Comparison of ENCODE assay signal across 9 cellular contexts in genomic region chr22:21640810-21641209, GRCh38. TPM values are rescaled to one million over a fixed set of nuclear protein-coding genes. Genes with fewer than 3 reads are reported as not detected.
A peak's percentile ranks its signal among the peaks of the same experiment; 100 is the strongest.
DNase-seq lines count a peak whose midpoint lies in the region; ATAC-seq and TF ChIP-seq lines count a peak whose summit lies in the region.
"Had no signal": no experiment of that assay in that cellular context is flagged by ENCODE, and none has a peak within 500 bp of the region (broad histone marks: within the 10 kb centered on the region; RNA-seq: fewer than 3 reads in every experiment).

No MANE protein-coding gene starts in this region.

- no peak overlapping the region for H3K27ac Mint-ChIP-seq in activated CD4-positive, alpha-beta T cell treated with anti-CD3 and anti-CD28 coated beads for 36 hours
- no peak overlapping the region for H3K27ac Mint-ChIP-seq in HFFc6
- peak overlapping the region; percentile 11 for H3K27ac Mint-ChIP-seq in activated T-helper 2 cell treated with anti-CD3 and anti-CD28 coated beads, Interferon-gamma antibody, Interleukin-2, Interleukin-4, amounts not matched to agents 10 μg/mL and 5 μg/mL and 100 μg/mL, durations not matched to agents 14 hours and 24 hours and 36 hours
- peak overlapping the region; percentile 79 to 88 for H3K27ac Mint-ChIP-seq in natural killer cell treated with Interleukin-12 subunit alpha and Interleukin-12 subunit beta and Interleukin-15 and Interleukin-18, amount 100 ng/mL, for 72 hours

- H3K27ac ChIP-seq in caudate nucleus (ENCODE audit: low read depth, low read length): no peak overlapping the region

- peaks cover 23% of the 10 kb centered on the region for H3K4me1 Mint-ChIP-seq in activated CD4-positive, alpha-beta T cell treated with anti-CD3 and anti-CD28 coated beads for 36 hours
- peaks cover 22% of the 10 kb centered on the region for H3K4me1 Mint-ChIP-seq in HFFc6 (ENCODE audit: low read depth)
- peaks cover 19% of the 10 kb centered on the region for H3K4me1 Mint-ChIP-seq in activated T-helper 2 cell treated with anti-CD3 and anti-CD28 coated beads, Interferon-gamma antibody, Interleukin-2, Interleukin-4, amounts not matched to agents 10 μg/mL and 5 μg/mL and 100 μg/mL, durations not matched to agents 14 hours and 24 hours and 36 hours (ENCODE audit: low read depth)
- H3K4me1 Mint-ChIP-seq in natural killer cell treated with Interleukin-12 subunit alpha and Interleukin-12 subunit beta and Interleukin-15 and Interleukin-18, amount 100 ng/mL, for 72 hours (ENCODE audit: low read depth in 2 of 2): peaks cover 17 to 23% of the 10 kb centered on the region in 2 donors

- peaks cover 15% of the 10 kb centered on the region for H3K36me3 Mint-ChIP-seq in activated CD4-positive, alpha-beta T cell treated with anti-CD3 and anti-CD28 coated beads for 36 hours (ENCODE audit: low read depth)
- H3K36me3 Mint-ChIP-seq in HFFc6 (ENCODE audit: low read depth): no peaks in the 10 kb centered on the region
- H3K36me3 Mint-ChIP-seq in activated T-helper 2 cell treated with anti-CD3 and anti-CD28 coated beads, Interferon-gamma antibody, Interleukin-2, Interleukin-4, amounts not matched to agents 10 μg/mL and 5 μg/mL and 100 μg/mL, durations not matched to agents 14 hours and 24 hours and 36 hours (ENCODE audit: low read depth): peaks cover 18% of the 10 kb centered on the region
- peaks cover 7% of the 10 kb centered on the region for H3K36me3 Mint-ChIP-seq in natural killer cell treated with Interleukin-12 subunit alpha and Interleukin-12 subunit beta and Interleukin-15 and Interleukin-18, amount 100 ng/mL, for 72 hours

- POLR2A ChIA-PET in activated CD4-positive, alpha-beta T cell treated with anti-CD3 and anti-CD28 coated beads for 36 hours (lab: Charles Lee): interaction anchor here (2.7 kb wide), 1 partner anchor 9 kb away, joined by 21 read pairs; the partner anchor contains the start of genes CCDC116 and YDJC

- peaks cover 2% of the 10 kb centered on the region for H3K27me3 Mint-ChIP-seq in activated CD4-positive, alpha-beta T cell treated with anti-CD3 and anti-CD28 coated beads for 36 hours
- no peaks in the 10 kb centered on the region; the same call in 1 of the 2 replicates for H3K27me3 Mint-ChIP-seq in HFFc6 (ENCODE audit: insufficient read depth)
- H3K27me3 Mint-ChIP-seq in activated T-helper 2 cell treated with anti-CD3 and anti-CD28 coated beads, Interferon-gamma antibody, Interleukin-2, Interleukin-4, amounts not matched to agents 10 μg/mL and 5 μg/mL and 100 μg/mL, durations not matched to agents 14 hours and 24 hours and 36 hours (ENCODE audit: low read depth): peaks cover 1% of the 10 kb centered on the region
- H3K27me3 Mint-ChIP-seq in natural killer cell treated with Interleukin-12 subunit alpha and Interleukin-12 subunit beta and Interleukin-15 and Interleukin-18, amount 100 ng/mL, for 72 hours: no peaks in the 10 kb centered on the region

- H3K9me3 Mint-ChIP-seq in activated CD4-positive, alpha-beta T cell treated with anti-CD3 and anti-CD28 coated beads for 36 hours (ENCODE audit: low read depth): no peaks in the 10 kb centered on the region
- H3K9me3 Mint-ChIP-seq in HFFc6: no peaks in the 10 kb centered on the region
- H3K9me3 Mint-ChIP-seq in activated T-helper 2 cell treated with anti-CD3 and anti-CD28 coated beads, Interferon-gamma antibody, Interleukin-2, Interleukin-4, amounts not matched to agents 10 μg/mL and 5 μg/mL and 100 μg/mL, durations not matched to agents 14 hours and 24 hours and 36 hours: no peaks in the 10 kb centered on the region
- H3K9me3 Mint-ChIP-seq in natural killer cell treated with Interleukin-12 subunit alpha and Interleukin-12 subunit beta and Interleukin-15 and Interleukin-18, amount 100 ng/mL, for 72 hours: no peaks in the 10 kb centered on the region

- TF ChIP-seq CTCF in HFFc6 (IDR thresholded peaks at IDR 0.05): no peak

- no peak for DNase-seq in activated CD4-positive, alpha-beta T cell treated with anti-CD3 and anti-CD28 coated beads for 36 hours
- DNase-seq in activated CD4-positive, alpha-beta T cell treated with anti-CD3 and anti-CD28 coated beads for 48 hours: no peak
- DNase-seq in HFFc6: no peak
- DNase-seq in activated T-helper 2 cell treated with anti-CD3 and anti-CD28 coated beads, Interferon-gamma antibody, Interleukin-2, Interleukin-4, amounts not matched to agents 10 μg/mL and 5 μg/mL and 100 μg/mL, durations not matched to agents 14 hours and 24 hours and 36 hours (ENCODE audit: low spot score): no peak
- no peak for DNase-seq in natural killer cell treated with Interleukin-12 subunit alpha and Interleukin-12 subunit beta and Interleukin-15 and Interleukin-18, amount 100 ng/mL, for 72 hours (ENCODE audit: low spot score)
- DNase-seq in caudate nucleus (lab: John Stamatoyannopoulos, UW): no peak
- DNase-seq: NCI-H345 had no signal

- intact Hi-C loops in activated CD4-positive, alpha-beta T cell treated with anti-CD3 and anti-CD28 coated beads for 36 hours (cut with DNase I, micrococcal nuclease): loop anchor here in 1 of 2 experiments (1.0 to 5.0 kb wide), 2 partner anchors 54 to 73 kb away; no protein-coding TSS in a partner anchor
- intact Hi-C loops in activated T-helper 2 cell treated with anti-CD3 and anti-CD28 coated beads, Interferon-gamma antibody, Interleukin-2, Interleukin-4, amounts not matched to agents 10 μg/mL and 5 μg/mL and 100 μg/mL, durations not matched to agents 14 hours and 24 hours and 36 hours (cut with micrococcal nuclease): no loop called here

- CTCF ChIA-PET in activated CD4-positive, alpha-beta T cell treated with anti-CD3 and anti-CD28 coated beads for 36 hours (lab: Charles Lee): interaction anchor here (9.6 kb wide), 1 partner anchor 10 kb away, joined by 209 read pairs; the partner anchor contains the start of genes CCDC116 and YDJC

- peak overlapping the region; percentile 85 for H3K4me3 Mint-ChIP-seq in activated CD4-positive, alpha-beta T cell treated with anti-CD3 and anti-CD28 coated beads for 36 hours
- peak overlapping the region; percentile 80 for H3K4me3 Mint-ChIP-seq in HFFc6
- peak overlapping the region; percentile 85 for H3K4me3 Mint-ChIP-seq in activated T-helper 2 cell treated with anti-CD3 and anti-CD28 coated beads, Interferon-gamma antibody, Interleukin-2, Interleukin-4, amounts not matched to agents 10 μg/mL and 5 μg/mL and 100 μg/mL, durations not matched to agents 14 hours and 24 hours and 36 hours (ENCODE audit: low read depth)
- H3K4me3 Mint-ChIP-seq in natural killer cell treated with Interleukin-12 subunit alpha and Interleukin-12 subunit beta and Interleukin-15 and Interleukin-18, amount 100 ng/mL, for 72 hours: peak overlapping the region; percentile 98

- ATAC-seq in activated CD4-positive, alpha-beta T cell treated with anti-CD3 and anti-CD28 coated beads for 36 hours: no peak
- ATAC-seq in natural killer cell treated with Interleukin-12 subunit alpha and Interleukin-12 subunit beta and Interleukin-15 and Interleukin-18, amount 100 ng/mL, for 72 hours: no peak
- ATAC-seq in GM19455 (IDR thresholded peaks at IDR 0.05; ENCODE audit: unreplicated experiment): no peak
- no peak for ATAC-seq in GM18502 (IDR thresholded peaks at IDR 0.05; ENCODE audit: poor library complexity, unreplicated experiment)

RNA-seq across cellular contexts. Expression of gene SDF2L1, which starts 1.3 kb away (rescaled TPM):
- total RNA-seq in activated CD4-positive, alpha-beta T cell treated with anti-CD3 and anti-CD28 coated beads for 36 hours: 10 to 100 TPM; 13.7 to 32.8 TPM
- 10 to 100 TPM; 49.1 to 63.5 (median 55.6) TPM for total RNA-seq in HFFc6 (2021; fragmentation: NEBNext Ultra II Directional; extraction: Animal tissue kit (Norgen Biotek cat#: 25700))
- total RNA-seq in activated T-helper 2 cell treated with anti-CD3 and anti-CD28 coated beads, Interferon-gamma antibody, Interleukin-2, Interleukin-4, amounts not matched to agents 10 μg/mL and 5 μg/mL and 100 μg/mL, durations not matched to agents 14 hours and 24 hours and 36 hours: 95.6 and 97.9 TPM in 2 replicates
- 100 to 1,000 TPM; 102 to 127 TPM for total RNA-seq in natural killer cell treated with Interleukin-12 subunit alpha and Interleukin-12 subunit beta and Interleukin-15 and Interleukin-18, amount 100 ng/mL, for 72 hours

RNA-seq across cellular contexts. Expression of gene CCDC116, which starts 8.2 kb away (rescaled TPM):
- under 1 TPM; 0.23 to 0.33 TPM for total RNA-seq in activated CD4-positive, alpha-beta T cell treated with anti-CD3 and anti-CD28 coated beads for 36 hours
- total RNA-seq in HFFc6 (2021; fragmentation: NEBNext Ultra II Directional; extraction: Animal tissue kit (Norgen Biotek cat#: 25700)): under 1 TPM; 0.16 to 0.33 (median 0.23) TPM
- total RNA-seq in activated T-helper 2 cell treated with anti-CD3 and anti-CD28 coated beads, Interferon-gamma antibody, Interleukin-2, Interleukin-4, amounts not matched to agents 10 μg/mL and 5 μg/mL and 100 μg/mL, durations not matched to agents 14 hours and 24 hours and 36 hours: 0.59 and 0.78 TPM in 2 replicates
- 1 to 10 TPM; 2.0 to 2.5 TPM for total RNA-seq in natural killer cell treated with Interleukin-12 subunit alpha and Interleukin-12 subunit beta and Interleukin-15 and Interleukin-18, amount 100 ng/mL, for 72 hours

RNA-seq across cellular contexts. Expression of gene YDJC, which starts 11.0 kb away (rescaled TPM):
- 10 to 100 TPM; 43.4 to 54.0 TPM for total RNA-seq in activated CD4-positive, alpha-beta T cell treated with anti-CD3 and anti-CD28 coated beads for 36 hours
- total RNA-seq in HFFc6 (2021; fragmentation: NEBNext Ultra II Directional; extraction: Animal tissue kit (Norgen Biotek cat#: 25700)): 10 to 100 TPM; 18.6 to 29.5 (median 20.0) TPM
- total RNA-seq in activated T-helper 2 cell treated with anti-CD3 and anti-CD28 coated beads, Interferon-gamma antibody, Interleukin-2, Interleukin-4, amounts not matched to agents 10 μg/mL and 5 μg/mL and 100 μg/mL, durations not matched to agents 14 hours and 24 hours and 36 hours: 44.3 and 49.6 TPM in 2 replicates
- 10 to 100 TPM; 43.1 to 68.6 TPM for total RNA-seq in natural killer cell treated with Interleukin-12 subunit alpha and Interleukin-12 subunit beta and Interleukin-15 and Interleukin-18, amount 100 ng/mL, for 72 hours

RNA-seq across cellular contexts. Expression of gene PPIL2, which starts 25.0 kb away (rescaled TPM):
- 10 to 100 TPM; 42.8 to 57.7 TPM for total RNA-seq in activated CD4-positive, alpha-beta T cell treated with anti-CD3 and anti-CD28 coated beads for 36 hours
- total RNA-seq in HFFc6 (2021; fragmentation: NEBNext Ultra II Directional; extraction: Animal tissue kit (Norgen Biotek cat#: 25700)): 10 to 100 TPM; 34.9 to 42.2 (median 39.4) TPM
- total RNA-seq in activated T-helper 2 cell treated with anti-CD3 and anti-CD28 coated beads, Interferon-gamma antibody, Interleukin-2, Interleukin-4, amounts not matched to agents 10 μg/mL and 5 μg/mL and 100 μg/mL, durations not matched to agents 14 hours and 24 hours and 36 hours: 53.9 and 55.4 TPM in 2 replicates
- 10 to 100 TPM; 50.4 to 62.9 TPM for total RNA-seq in natural killer cell treated with Interleukin-12 subunit alpha and Interleukin-12 subunit beta and Interleukin-15 and Interleukin-18, amount 100 ng/mL, for 72 hours

Comparison
In these comparisons a context has a peak if more than half of its experiments do, and no peak if none do; other contexts are left out.
1. H3K27ac Mint-ChIP-seq: peak in activated T-helper 2 cell treated with anti-CD3 and anti-CD28 coated beads, Interferon-gamma antibody, Interleukin-2, Interleukin-4, amounts not matched to agents 10 μg/mL and 5 μg/mL and 100 μg/mL, durations not matched to agents 14 hours and 24 hours and 36 hours (single experiment) and natural killer cell treated with Interleukin-12 subunit alpha and Interleukin-12 subunit beta and Interleukin-15 and Interleukin-18, amount 100 ng/mL, for 72 hours (2 of 2); none in activated CD4-positive, alpha-beta T cell treated with anti-CD3 and anti-CD28 coated beads for 36 hours (single experiment) and HFFc6 (single experiment).
2. Peak in every context shown above with its lines, with median percentiles within 50 percentile points of each other: H3K4me3 Mint-ChIP-seq.